In the genomic region with DNA sequence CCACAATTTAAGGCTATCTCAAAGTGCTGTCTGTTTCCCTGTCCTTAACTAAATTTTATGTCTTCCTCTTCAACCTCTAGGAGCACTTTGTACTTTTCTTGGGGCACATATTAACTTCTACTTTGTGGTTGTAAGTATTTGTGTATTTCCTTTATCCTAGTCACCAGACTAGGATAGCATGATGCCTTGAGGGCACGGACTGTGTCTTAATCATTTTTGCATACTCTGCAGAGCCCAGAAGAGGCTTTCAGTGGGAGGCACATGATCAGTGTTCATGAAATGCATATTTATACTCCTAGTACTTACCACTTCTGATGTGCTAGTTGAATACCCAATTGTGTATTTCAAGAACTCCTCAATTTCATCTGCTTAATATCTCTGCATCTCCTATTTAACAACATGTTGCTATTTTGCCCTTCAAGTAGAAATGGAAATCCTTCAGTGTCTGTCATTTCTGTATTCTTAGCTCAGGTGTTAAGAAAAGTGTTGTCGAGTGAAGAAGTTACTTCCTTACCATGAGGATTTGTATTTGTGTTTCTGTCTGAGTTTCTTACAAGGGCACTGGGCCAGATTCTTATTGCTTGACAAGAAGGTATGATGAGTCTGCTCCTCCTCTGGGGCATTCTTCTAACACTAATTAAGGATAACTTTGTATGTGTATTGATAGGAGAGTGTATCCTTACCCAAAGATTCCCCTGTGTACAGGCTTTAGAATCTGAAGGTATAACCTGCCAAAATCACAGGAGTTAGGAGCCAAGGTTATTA, we compare ENCODE assay signal across 10 cellular contexts.
"Had no signal": no experiment of that assay in that cellular context is flagged by ENCODE, and none has a peak within 500 bp of the region (broad histone marks: within the 10 kb centered on the region; RNA-seq: fewer than 3 reads in every experiment).

No MANE protein-coding gene starts in this region.

- DNase-seq: activated CD4-positive, alpha-beta T cell treated with anti-CD3 and anti-CD28 coated beads, Interleukin-2, amount 50 U/mL, for 4 hours; activated CD4-positive, CD25-positive, alpha-beta regulatory T cell treated with anti-CD3 and anti-CD28 coated beads, Interleukin-2, amount 50 U/mL, for 72 hours; activated T-cell treated with anti-CD3 and anti-CD28 coated beads, Interleukin-2, amount 50 U/mL, for 1 hour; kidney; ovary; thyroid gland; uterus had no signal

- H3K4me3 ChIP-seq: gastroesophageal sphincter, ovary, skin epidermis, thyroid gland, uterus had no signal

- H3K27me3 ChIP-seq: gastroesophageal sphincter, ovary, thyroid gland, uterus had no signal

- H3K27ac ChIP-seq: gastroesophageal sphincter, ovary, thyroid gland, uterus had no signal

- H3K4me1 ChIP-seq: uterus had no signal

- H3K9me3 ChIP-seq: gastroesophageal sphincter, ovary, thyroid gland, uterus had no signal

- ATAC-seq: activated naive CD4-positive, alpha-beta T cell treated with anti-CD3 and anti-CD28 coated beads, Interleukin-2, amount 50 U/mL, for 72 hours; gastroesophageal sphincter had no signal

- H3K36me3 ChIP-seq: ovary, thyroid gland, uterus had no signal
